8 cellular contexts compared by ENCODE assay signal in the genomic region with DNA sequence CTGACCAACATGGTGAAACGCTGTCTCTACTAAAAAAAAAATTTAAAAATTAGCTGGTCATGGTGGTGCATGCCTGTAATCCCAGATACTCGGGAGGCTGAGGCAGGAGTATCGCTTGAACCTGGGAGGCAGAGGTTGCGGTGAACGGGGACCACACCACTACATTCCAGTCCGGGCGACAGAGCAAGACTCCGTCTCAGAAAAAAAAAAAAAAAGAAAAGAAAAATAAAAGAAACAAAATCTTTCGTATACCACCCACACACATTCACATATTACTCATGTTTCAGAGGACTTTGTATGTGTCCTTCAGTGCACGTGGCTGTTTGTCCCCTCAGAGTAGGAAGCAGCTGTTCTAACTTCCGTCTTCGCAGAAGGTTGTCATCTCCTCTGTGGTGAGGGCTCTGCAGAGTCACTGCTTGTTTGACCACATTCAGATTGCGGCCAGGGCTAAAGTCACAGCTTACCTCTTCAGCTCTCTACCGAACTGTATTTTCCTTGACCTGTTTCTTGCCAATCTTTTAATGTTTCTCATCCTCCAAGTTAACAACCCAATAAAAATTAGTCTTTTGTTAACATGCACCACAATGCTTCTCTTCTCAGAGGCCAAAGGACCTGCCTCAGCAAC.
DNase-seq lines count a peak whose midpoint lies in the region; ATAC-seq lines count a peak whose summit lies in the region.

No MANE protein-coding gene starts in this region.

- ATAC-seq in GM19395 (IDR thresholded peaks at IDR 0.05; ENCODE audit: unreplicated experiment) (peak; percentile 90), HG03432 (IDR thresholded peaks at IDR 0.05; ENCODE audit: unreplicated experiment) (peak; percentile 84)

- in situ Hi-C loops in ACHN (cut with HindIII; ENCODE audit: low pct_ligation_motif_present, low pct_unique_long_range_greater_than_20kb, low sequenced_read_pairs), result no loop called here

- DNase-seq in CD1c-positive myeloid dendritic cell (ENCODE audit: extremely low spot score) (peak; percentile 80), AG08395 (ENCODE audit: low spot score) (no peak), DMS 273 (lab: John Stamatoyannopoulos, UW; ENCODE audit: unreplicated experiment) (no peak), ACHN (no peak)
- peak; percentile 39 to 44 for DNase-seq in activated T-cell treated with anti-CD3 and anti-CD28 coated beads, Interleukin-2, amount 50 U/mL, for 48 hours
- peak; percentile 10 for DNase-seq in stimulated activated CD8-positive, alpha-beta memory T cell treated with anti-CD3 and anti-CD28 coated beads, Interleukin-12 subunit alpha, Interleukin-12 subunit beta, amount 100 ng/mL, for 4 hours (ENCODE audit: low read depth)

Comparison
In these comparisons a context has a peak if more than half of its experiments do, and no peak if none do; other contexts are left out.
1. DNase-seq: peak in CD1c-positive myeloid dendritic cell (single experiment), activated T-cell treated with anti-CD3 and anti-CD28 coated beads, Interleukin-2, amount 50 U/mL, for 48 hours (2 of 2) and stimulated activated CD8-positive, alpha-beta memory T cell treated with anti-CD3 and anti-CD28 coated beads, Interleukin-12 subunit alpha, Interleukin-12 subunit beta, amount 100 ng/mL, for 4 hours (single experiment); none in AG08395 (single experiment), DMS 273 (single experiment) and ACHN (single experiment).